In the genomic region with DNA sequence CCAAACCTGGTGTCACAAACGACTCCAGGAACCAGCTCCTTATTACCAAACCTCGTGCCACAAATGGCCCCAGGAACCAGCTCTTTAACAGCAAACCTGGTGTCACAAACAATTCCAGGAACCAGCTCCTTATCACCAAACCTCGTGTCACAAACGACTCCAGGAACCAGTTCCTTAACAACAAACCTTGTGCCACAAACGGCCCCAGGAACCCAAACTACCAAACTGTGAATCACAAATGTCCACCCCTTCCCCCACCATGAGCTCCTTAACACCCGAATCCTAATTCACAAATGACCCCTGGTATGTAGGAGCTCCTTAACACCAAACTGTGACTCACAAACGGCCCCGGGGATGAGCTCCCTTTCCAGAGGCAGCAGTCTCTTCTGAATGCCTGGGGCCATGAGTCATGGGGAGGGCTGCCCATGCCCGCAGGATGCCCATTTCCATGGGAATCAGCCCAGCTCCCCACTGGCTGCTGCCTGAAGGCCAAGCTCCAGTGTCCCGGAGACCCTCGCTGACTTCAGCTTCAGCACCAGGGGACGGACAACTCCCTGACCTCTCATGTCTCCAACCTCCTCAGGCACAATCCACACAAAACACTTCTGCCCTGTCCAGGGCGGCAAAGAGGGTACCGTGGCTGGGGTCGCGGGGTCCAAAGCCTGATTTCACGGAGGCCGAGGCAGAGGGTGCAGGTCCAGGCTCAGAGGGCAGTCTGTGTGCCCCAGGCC, we compare ENCODE assay signal across 8 cellular contexts.
A peak's percentile ranks its signal among the peaks of the same experiment; 100 is the strongest.
DNase-seq lines count a peak whose midpoint lies in the region; ATAC-seq and TF ChIP-seq lines count a peak whose summit lies in the region.

No MANE protein-coding gene starts in this region.

- H3K27me3 ChIP-seq in adrenal gland (no peaks in the 10 kb centered on the region), esophagus squamous epithelium (no peaks in the 10 kb centered on the region)

- H3K27ac ChIP-seq in adrenal gland: no peak overlapping the region
- no peak overlapping the region for H3K27ac ChIP-seq in esophagus squamous epithelium

- DNase-seq in COLO829 (ENCODE audit: low spot score): peak; percentile 26
- DNase-seq in adrenal gland: peak; percentile 32 to 84 (median 81)
- peak; percentile 80 for DNase-seq in kidney glomerular epithelial cell (lab: John Stamatoyannopoulos, UW)
- DNase-seq in superior temporal gyrus (ENCODE audit: extremely low spot score): no peak
- DNase-seq in esophagus squamous epithelium (lab: John Stamatoyannopoulos, UW): no peak
- DNase-seq in endothelial cell (ENCODE audit: low spot score): no peak

- H3K9me3 Mint-ChIP-seq in endothelial cell (ENCODE audit: unreplicated experiment): no peaks in the 10 kb centered on the region

- H3K27me3 Mint-ChIP-seq in endothelial cell (ENCODE audit: unreplicated experiment): peaks cover 12% of the 10 kb centered on the region

- TF ChIP-seq EP300 in Ishikawa (IDR thresholded peaks at IDR 0.05; ENCODE audit: borderline replicate concordance): no peak

- H3K36me3 Mint-ChIP-seq in endothelial cell (ENCODE audit: low read depth, unreplicated experiment): peaks cover 11% of the 10 kb centered on the region

- no peak for ATAC-seq in GM19463 (IDR thresholded peaks at IDR 0.05; ENCODE audit: unreplicated experiment)

- peaks cover 14% of the 10 kb centered on the region for H3K4me1 Mint-ChIP-seq in endothelial cell (ENCODE audit: unreplicated experiment)

- no peak for TF ChIP-seq CTCF in adrenal gland (IDR thresholded peaks at IDR 0.05)
- no peak for TF ChIP-seq CTCF in esophagus squamous epithelium (IDR thresholded peaks at IDR 0.05)
- TF ChIP-seq CTCF in endothelial cell (IDR thresholded peaks at IDR 0.05; ENCODE audit: unreplicated experiment): no peak

- 48 to 56% (median 50%) methylated on average over 7 to 18 of the region's 18 CpGs for WGBS in adrenal gland, 4 donors
- 52 to 53% methylated on average over 10 to 11 of the region's 18 CpGs for WGBS in esophagus squamous epithelium, 2 donors

- TF ChIP-seq POLR2A in adrenal gland (IDR thresholded peaks at IDR 0.05) (no peak), esophagus squamous epithelium (IDR thresholded peaks at IDR 0.05) (no peak)

- no peak for TF ChIP-seq RAD21 in Ishikawa (IDR thresholded peaks at IDR 0.05; ENCODE audit: low read depth)

- H3K4me1 ChIP-seq in adrenal gland (replicated peaks in 1 of 2): no peaks in the 10 kb centered on the region
- H3K4me1 ChIP-seq in esophagus squamous epithelium: peaks cover 14 to 32% (median 14%) of the 10 kb centered on the region in 3 donors

- H3K4me3 Mint-ChIP-seq in endothelial cell (ENCODE audit: unreplicated experiment): no peak overlapping the region

- no peak overlapping the region for H3K27ac Mint-ChIP-seq in endothelial cell (ENCODE audit: unreplicated experiment)

- no peak overlapping the region for H3K4me3 ChIP-seq in adrenal gland
- H3K4me3 ChIP-seq in esophagus squamous epithelium: no peak overlapping the region

- H3K9me3 ChIP-seq in adrenal gland (replicated peaks in 1 of 3) (no peaks in the 10 kb centered on the region), esophagus squamous epithelium (no peaks in the 10 kb centered on the region)

- intact Hi-C loops in adrenal gland (cut with DNase I) (no loop called here), esophagus squamous epithelium (cut with DNase I) (no loop called here)

- H3K36me3 ChIP-seq in adrenal gland (replicated peaks in 1 of 2) (no peaks in the 10 kb centered on the region), esophagus squamous epithelium (peaks cover 0 to 26% (median 0%) of the 10 kb centered on the region in 3 donors)

TF ChIP-seq in Ishikawa, 13 proteins besides CTCF, POLR2A, EP300 and RAD21:
- TF ChIP-seq, protein P1, sequence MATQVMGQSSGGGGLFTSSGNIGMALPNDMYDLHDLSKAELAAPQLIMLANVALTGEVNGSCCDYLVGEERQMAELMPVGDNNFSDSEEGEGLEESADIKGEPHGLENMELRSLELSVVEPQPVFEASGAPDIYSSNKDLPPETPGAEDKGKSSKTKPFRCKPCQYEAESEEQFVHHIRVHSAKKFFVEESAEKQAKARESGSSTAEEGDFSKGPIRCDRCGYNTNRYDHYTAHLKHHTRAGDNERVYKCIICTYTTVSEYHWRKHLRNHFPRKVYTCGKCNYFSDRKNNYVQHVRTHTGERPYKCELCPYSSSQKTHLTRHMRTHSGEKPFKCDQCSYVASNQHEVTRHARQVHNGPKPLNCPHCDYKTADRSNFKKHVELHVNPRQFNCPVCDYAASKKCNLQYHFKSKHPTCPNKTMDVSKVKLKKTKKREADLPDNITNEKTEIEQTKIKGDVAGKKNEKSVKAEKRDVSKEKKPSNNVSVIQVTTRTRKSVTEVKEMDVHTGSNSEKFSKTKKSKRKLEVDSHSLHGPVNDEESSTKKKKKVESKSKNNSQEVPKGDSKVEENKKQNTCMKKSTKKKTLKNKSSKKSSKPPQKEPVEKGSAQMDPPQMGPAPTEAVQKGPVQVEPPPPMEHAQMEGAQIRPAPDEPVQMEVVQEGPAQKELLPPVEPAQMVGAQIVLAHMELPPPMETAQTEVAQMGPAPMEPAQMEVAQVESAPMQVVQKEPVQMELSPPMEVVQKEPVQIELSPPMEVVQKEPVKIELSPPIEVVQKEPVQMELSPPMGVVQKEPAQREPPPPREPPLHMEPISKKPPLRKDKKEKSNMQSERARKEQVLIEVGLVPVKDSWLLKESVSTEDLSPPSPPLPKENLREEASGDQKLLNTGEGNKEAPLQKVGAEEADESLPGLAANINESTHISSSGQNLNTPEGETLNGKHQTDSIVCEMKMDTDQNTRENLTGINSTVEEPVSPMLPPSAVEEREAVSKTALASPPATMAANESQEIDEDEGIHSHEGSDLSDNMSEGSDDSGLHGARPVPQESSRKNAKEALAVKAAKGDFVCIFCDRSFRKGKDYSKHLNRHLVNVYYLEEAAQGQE (IDR thresholded peaks at IDR 0.05; ENCODE audit: low read depth): peak; percentile 72
- no peak for TF ChIP-seq TCF12 (IDR thresholded peaks at IDR 0.05; ENCODE audit: low read depth)

Comparison
In these comparisons a context has a peak if more than half of its experiments do, and no peak if none do; other contexts are left out.
1. DNase-seq: peak in COLO829 (single experiment), adrenal gland (7 of 7) and kidney glomerular epithelial cell (single experiment); none in superior temporal gyrus (single experiment), esophagus squamous epithelium (single experiment) and endothelial cell (single experiment).